In genomic region chr11:69567951-69568808, GRCh38 we compare ENCODE assay signal across 24 cellular contexts.
DNase-seq lines count a peak whose midpoint lies in the region; ATAC-seq and TF ChIP-seq lines count a peak whose summit lies in the region.
"Had no signal": no experiment of that assay in that cellular context is flagged by ENCODE, and none has a peak within 500 bp of the region (broad histone marks: within the 10 kb centered on the region; RNA-seq: fewer than 3 reads in every experiment).

No MANE protein-coding gene starts in this region.

- H4K91ac ChIP-seq in neuronal stem cell (ENCODE audit: low read depth, low read length, poor library complexity), result peak overlapping the region; percentile 80

- H3K18ac ChIP-seq in neuronal stem cell (ENCODE audit: low read length), result peak overlapping the region; percentile 67

- H2BK120ac ChIP-seq in neuronal stem cell (ENCODE audit: low read depth, low read length), result no peak overlapping the region

- H4K20me1 ChIP-seq in PC-9 (ENCODE audit: insufficient read depth) (no peaks in the 10 kb centered on the region), OCI-LY7 (ENCODE audit: insufficient read depth, low read length) (no peaks in the 10 kb centered on the region)

- POLR2A ChIA-PET in PC-9 (lab: Charles Lee; ENCODE audit: unreplicated experiment) (no interaction called here), OCI-LY7 (lab: Charles Lee) (no interaction called here)

- H3F3A ChIP-seq in PC-9 (ENCODE audit: insufficient read depth, low read depth), result no peaks in the 10 kb centered on the region

- H2BK12ac ChIP-seq in neuronal stem cell (ENCODE audit: low read length), result peak overlapping the region; percentile 34

- peak overlapping the region; percentile 88 for H2AK5ac ChIP-seq in neuronal stem cell (ENCODE audit: low read depth, low read length)

- no CpG with 5 or more reads among the region's 18 CpGs for WGBS in neuronal stem cell (ENCODE audit: extremely low coverage in 2 of 2, insufficient read length in 2 of 2, insufficient replicate concordance in 1 of 2), 2 donors

- H3K9me2 ChIP-seq in PC-9 (ENCODE audit: insufficient read depth) (no peaks in the 10 kb centered on the region), OCI-LY7 (ENCODE audit: insufficient read depth, low read length) (no peaks in the 10 kb centered on the region)

- 0 out of 2 replicates have a peak, but pooled peaks cover 8% of the 10 kb centered on the region for H3K4me1 ChIP-seq in PC-9 (replicated peaks; ENCODE audit: insufficient read depth)
- H3K4me1 ChIP-seq in neuronal stem cell (ENCODE audit: control insufficient read depth in 2 of 2, insufficient read depth in 1 of 2, low read depth in 1 of 2, low read length in 2 of 2), result peaks cover 0 to 4% of the 10 kb centered on the region in 2 donors
- no peaks in the 10 kb centered on the region for H3K4me1 ChIP-seq in OCI-LY7 (ENCODE audit: insufficient read depth, low read length, poor library complexity, severe bottlenecking)
- H3K4me1 ChIP-seq: uterus had no signal

- peak overlapping the region; percentile 97 for H4K8ac ChIP-seq in neuronal stem cell (ENCODE audit: low read depth, low read length)

- no peak overlapping the region for H2BK5ac ChIP-seq in neuronal stem cell (ENCODE audit: low read length)

- H3K4me3 ChIP-seq in PC-9 (no peak overlapping the region), neuronal stem cell (ENCODE audit: low read length in 2 of 2) (peak overlapping the region in 1 of 2 donors; percentile 42), OCI-LY7 (ENCODE audit: low read depth, low read length, poor library complexity, severe bottlenecking) (no peak overlapping the region)
- H3K4me3 ChIP-seq: GM23338, mucosa of descending colon, uterus had no signal

- intact Hi-C loops in PC-9 (cut with micrococcal nuclease; ENCODE audit: unreplicated experiment) (no loop called here), OCI-LY7 (cut with micrococcal nuclease; ENCODE audit: unreplicated experiment) (no loop called here), left ventricle myocardium superior (cut with micrococcal nuclease) (no loop called here)

- DNase-seq in AG20443 (ENCODE audit: low spot score), result peak; percentile 52
- DNase-seq in PC-9, result peak; percentile 39 to 40
- peak; percentile 13 for DNase-seq in dermis blood vessel endothelial cell
- no peak for DNase-seq in neuronal stem cell (ENCODE audit: low spot score)
- DNase-seq in OCI-LY7 (ENCODE audit: low spot score), result no peak
- DNase-seq in left ventricle myocardium superior, result no peak
- DNase-seq: activated CD8-positive, alpha-beta T cell treated with anti-CD3 and anti-CD28 coated beads for 36 hours; AML-193; central memory CD4-positive, alpha-beta T cell; effector CD8-positive, alpha-beta T cell; GDM1; hippocampal formation; KBM-7; mucosa of descending colon; NCI-H2107; NCI-H748 treated with DMSO at 0.1 percent for 48 hours; nucleus accumbens; stimulated activated naive CD8-positive, alpha-beta T cell treated with anti-CD3 and anti-CD28 coated beads, Interleukin-15, amount 100 ng/mL, for 72 hours; uterus had no signal

- no peaks in the 10 kb centered on the region for H3K79me1 ChIP-seq in neuronal stem cell (ENCODE audit: low read depth, low read length)

- BruUV-seq in PC-9 (replicated peaks; lab: Mats Ljungman, UMichigan), result no TSS peak
- no TSS peak for BruUV-seq in OCI-LY7 (replicated peaks; lab: Mats Ljungman, UMichigan)

- H2BK15ac ChIP-seq in neuronal stem cell (ENCODE audit: low read length), result no peak overlapping the region

- H3K79me2 ChIP-seq in PC-9 (ENCODE audit: low read depth) (no peaks in the 10 kb centered on the region), OCI-LY7 (ENCODE audit: insufficient read depth, low read depth, low read length) (no peaks in the 10 kb centered on the region)

- H3K36me3 ChIP-seq in PC-9 (ENCODE audit: low read depth) (no peaks in the 10 kb centered on the region), neuronal stem cell (replicated peaks in 1 of 2; ENCODE audit: control insufficient read depth in 2 of 2, insufficient read depth in 2 of 2, low read length in 2 of 2) (no peaks in the 10 kb centered on the region), OCI-LY7 (ENCODE audit: insufficient read depth, low read length) (no peaks in the 10 kb centered on the region)
- H3K36me3 ChIP-seq: uterus had no signal

- H3K27ac ChIP-seq in PC-9 (no peak overlapping the region), neuronal stem cell (replicated peaks; ENCODE audit: low read length) (no peak overlapping the region), OCI-LY7 (ENCODE audit: low read depth, low read length, poor library complexity, severe bottlenecking) (no peak overlapping the region)
- H3K27ac ChIP-seq: uterus, VCaP had no signal

- no peak overlapping the region for H3K23ac ChIP-seq in neuronal stem cell (ENCODE audit: low read depth, low read length, poor library complexity)

- H3K9me3 ChIP-seq in PC-9 (ENCODE audit: insufficient read depth, low read depth), result no peaks in the 10 kb centered on the region
- H3K9me3 ChIP-seq in neuronal stem cell (replicated peaks in 1 of 2; ENCODE audit: control insufficient read depth in 2 of 2, insufficient read depth in 1 of 2, low read depth in 1 of 2, low read length in 2 of 2), result peaks cover 0 to 2% of the 10 kb centered on the region in 2 donors
- no peaks in the 10 kb centered on the region for H3K9me3 ChIP-seq in OCI-LY7 (ENCODE audit: low read length)
- H3K9me3 ChIP-seq: mucosa of descending colon, uterus had no signal

- TF ChIP-seq CTCF in PC-9 (conservative IDR thresholded peaks at IDR 0.05) (no peak), OCI-LY7 (conservative IDR thresholded peaks at IDR 0.05; ENCODE audit: low read length) (no peak)

- CTCF ChIA-PET in PC-9 (lab: Charles Lee), result no interaction called here
- CTCF ChIA-PET in OCI-LY7 (lab: Charles Lee; ENCODE audit: unreplicated experiment), result no interaction called here

- H3K27me3 ChIP-seq in PC-9 (ENCODE audit: insufficient read depth, low read depth) (no peaks in the 10 kb centered on the region), neuronal stem cell (ENCODE audit: control insufficient read depth in 3 of 3, insufficient read depth in 3 of 3, low read depth in 1 of 3, low read length in 3 of 3) (no peaks in the 10 kb centered on the region)
- H3K27me3 ChIP-seq: uterus had no signal

- peak overlapping the region; percentile 14 for H3K14ac ChIP-seq in neuronal stem cell (ENCODE audit: low read length)

- H3K9ac ChIP-seq in neuronal stem cell (ENCODE audit: low read depth, low read length, poor library complexity), result no peak overlapping the region

- H2AFZ ChIP-seq in PC-9 (no peak overlapping the region), neuronal stem cell (ENCODE audit: low read length) (no peak overlapping the region), OCI-LY7 (ENCODE audit: low read length) (no peak overlapping the region)
- H2AFZ ChIP-seq: GM23338 had no signal

- no peak for ATAC-seq in GM19452 (IDR thresholded peaks at IDR 0.05; ENCODE audit: unreplicated experiment)
- no peak for ATAC-seq in left ventricle myocardium superior
- ATAC-seq in GM21825 (IDR thresholded peaks at IDR 0.05; ENCODE audit: unreplicated experiment), result no peak
- ATAC-seq: activated CD8-positive, alpha-beta T cell treated with anti-CD3 and anti-CD28 coated beads for 36 hours; GM23338; mucosa of descending colon; sciatic nerve; stimulated activated naive CD8-positive, alpha-beta T cell treated with anti-CD3 and anti-CD28 coated beads, Interleukin-15, amount 100 ng/mL, for 72 hours had no signal

- H3K4me2 ChIP-seq in PC-9, result no peak overlapping the region
- no peak overlapping the region for H3K4me2 ChIP-seq in neuronal stem cell (ENCODE audit: insufficient read depth, low read length, poor library complexity, severe bottlenecking)
- H3K4me2 ChIP-seq in OCI-LY7 (ENCODE audit: low read length), result no peak overlapping the region
- H3K4me2 ChIP-seq: GM23338 had no signal

- no peak overlapping the region for H3K4ac ChIP-seq in neuronal stem cell (ENCODE audit: low read length)

Comparison
In these comparisons a context has a peak if more than half of its experiments do, and no peak if none do; other contexts are left out.
1. DNase-seq: peak in AG20443 (single experiment), PC-9 (2 of 2) and dermis blood vessel endothelial cell (single experiment); none in neuronal stem cell (single experiment), OCI-LY7 (single experiment) and left ventricle myocardium superior (single experiment).